9 cellular contexts compared by ENCODE assay signal in genomic region chr12:56931474-56931978, GRCh38. TPM values are rescaled to one million over a fixed set of nuclear protein-coding genes. Genes with fewer than 3 reads are reported as not detected.
A peak's percentile ranks its signal among the peaks of the same experiment; 100 is the strongest.
DNase-seq lines count a peak whose midpoint lies in the region; ATAC-seq and TF ChIP-seq lines count a peak whose summit lies in the region.
"Had no signal": no experiment of that assay in that cellular context is flagged by ENCODE, and none has a peak within 500 bp of the region (broad histone marks: within the 10 kb centered on the region; RNA-seq: fewer than 3 reads in every experiment).

No MANE protein-coding gene starts in this region.

- H3K4me3 Mint-ChIP-seq in GM23338 = no peak overlapping the region
- no peak overlapping the region for H3K4me3 Mint-ChIP-seq in chondrocyte (ENCODE audit: unreplicated experiment)
- H3K4me3 Mint-ChIP-seq in activated T-helper 1 cell treated with anti-CD3 and anti-CD28 coated beads, Interleukin-12 subunit alpha, Interleukin-12 subunit beta, Interleukin-2, Interleukin-4 antibody, amounts not matched to agents 30 ng/mL and 10 ng/mL and 1 ng/mL, durations not matched to agents 14 hours and 24 hours and 36 hours = no peak overlapping the region

- intact Hi-C loops in activated T-helper 1 cell treated with anti-CD3 and anti-CD28 coated beads, Interleukin-12 subunit alpha, Interleukin-12 subunit beta, Interleukin-2, Interleukin-4 antibody, amounts not matched to agents 30 ng/mL and 10 ng/mL and 1 ng/mL, durations not matched to agents 14 hours and 24 hours and 36 hours (cut with micrococcal nuclease) = no loop called here

- peak overlapping the region; percentile 84 for H2AFZ ChIP-seq in GM23338
- H2AFZ ChIP-seq in hepatocyte = peak overlapping the region; percentile 49

- H3K4me2 ChIP-seq in GM23338 (peak overlapping the region; percentile 67), hepatocyte (peak overlapping the region; percentile 63)

- no peaks in the 10 kb centered on the region for H3K27me3 ChIP-seq in GM23338 (ENCODE audit: insufficient read depth)
- H3K27me3 ChIP-seq in hepatocyte = no peaks in the 10 kb centered on the region
- H3K27me3 ChIP-seq: neutrophil had no signal

- ATAC-seq in GM23338 (peak; percentile 59), HG02938 (IDR thresholded peaks at IDR 0.05; ENCODE audit: unreplicated experiment) (no peak), HG03025 (IDR thresholded peaks at IDR 0.05; ENCODE audit: low FRiP score, unreplicated experiment) (no peak)

- TF ChIP-seq CTCF in GM23338 (conservative IDR thresholded peaks at IDR 0.05; ENCODE audit: low read depth in 2 of 2) = no peak
- TF ChIP-seq CTCF in hepatocyte (IDR thresholded peaks at IDR 0.05; ENCODE audit: poor library complexity) = no peak
- TF ChIP-seq CTCF in chondrocyte (IDR thresholded peaks at IDR 0.05) = no peak

- H3K4me3 ChIP-seq in GM23338 (0 out of 2 replicates have a peak overlapping the region, but pooled peaks have one; percentile 10), hepatocyte (no peak overlapping the region)

- H3K4me1 ChIP-seq in GM23338 (ENCODE audit: insufficient read depth) (peaks cover 15% of the 10 kb centered on the region), hepatocyte (ENCODE audit: insufficient read depth) (no peaks in the 10 kb centered on the region)

- H3K9me3 ChIP-seq in hepatocyte (ENCODE audit: low read depth) = no peaks in the 10 kb centered on the region
- H3K9me3 ChIP-seq: neutrophil had no signal

- H3K36me3 Mint-ChIP-seq in GM23338 (ENCODE audit: low read depth) = no peaks in the 10 kb centered on the region
- H3K36me3 Mint-ChIP-seq in chondrocyte (ENCODE audit: low read depth) = no peaks in the 10 kb centered on the region
- H3K36me3 Mint-ChIP-seq in activated T-helper 1 cell treated with anti-CD3 and anti-CD28 coated beads, Interleukin-12 subunit alpha, Interleukin-12 subunit beta, Interleukin-2, Interleukin-4 antibody, amounts not matched to agents 30 ng/mL and 10 ng/mL and 1 ng/mL, durations not matched to agents 14 hours and 24 hours and 36 hours (ENCODE audit: low read depth) = no peaks in the 10 kb centered on the region

- H3K27ac ChIP-seq in GM23338 (ENCODE audit: low read depth) = no peak overlapping the region
- H3K27ac ChIP-seq in hepatocyte = peak overlapping the region; percentile 37
- H3K27ac ChIP-seq: neutrophil had no signal

- H3K27me3 Mint-ChIP-seq in GM23338 (ENCODE audit: insufficient read depth, low read depth, poor library complexity) = peaks cover 3% of the 10 kb centered on the region
- peaks cover 27% of the 10 kb centered on the region for H3K27me3 Mint-ChIP-seq in chondrocyte (ENCODE audit: low read depth)
- H3K27me3 Mint-ChIP-seq in activated T-helper 1 cell treated with anti-CD3 and anti-CD28 coated beads, Interleukin-12 subunit alpha, Interleukin-12 subunit beta, Interleukin-2, Interleukin-4 antibody, amounts not matched to agents 30 ng/mL and 10 ng/mL and 1 ng/mL, durations not matched to agents 14 hours and 24 hours and 36 hours (ENCODE audit: insufficient read depth) = peaks cover 8% of the 10 kb centered on the region

- 43% methylated on average over 1 of the region's 2 CpGs for WGBS in hepatocyte (ENCODE audit: low lambda C conversion rate, missing lambda C conversion rate)

- H3K36me3 ChIP-seq in GM23338 (ENCODE audit: insufficient read depth) = no peaks in the 10 kb centered on the region
- H3K36me3 ChIP-seq in hepatocyte (replicated peaks; ENCODE audit: insufficient read depth, low read depth) = no peaks in the 10 kb centered on the region
- H3K36me3 ChIP-seq: neutrophil had no signal

- H3K9me3 Mint-ChIP-seq in GM23338 (peaks cover 3% of the 10 kb centered on the region; the same call in 2 of the 3 replicates), chondrocyte (ENCODE audit: low read depth) (no peaks in the 10 kb centered on the region)
- H3K9me3 Mint-ChIP-seq in activated T-helper 1 cell treated with anti-CD3 and anti-CD28 coated beads, Interleukin-12 subunit alpha, Interleukin-12 subunit beta, Interleukin-2, Interleukin-4 antibody, amounts not matched to agents 30 ng/mL and 10 ng/mL and 1 ng/mL, durations not matched to agents 14 hours and 24 hours and 36 hours = no peaks in the 10 kb centered on the region

- H3K27ac Mint-ChIP-seq in GM23338 (no peak overlapping the region), chondrocyte (ENCODE audit: unreplicated experiment) (no peak overlapping the region)
- no peak overlapping the region for H3K27ac Mint-ChIP-seq in activated T-helper 1 cell treated with anti-CD3 and anti-CD28 coated beads, Interleukin-12 subunit alpha, Interleukin-12 subunit beta, Interleukin-2, Interleukin-4 antibody, amounts not matched to agents 30 ng/mL and 10 ng/mL and 1 ng/mL, durations not matched to agents 14 hours and 24 hours and 36 hours

- peaks cover 24% of the 10 kb centered on the region for H3K4me1 Mint-ChIP-seq in GM23338
- no peaks in the 10 kb centered on the region for H3K4me1 Mint-ChIP-seq in chondrocyte (ENCODE audit: low read depth)
- H3K4me1 Mint-ChIP-seq in activated T-helper 1 cell treated with anti-CD3 and anti-CD28 coated beads, Interleukin-12 subunit alpha, Interleukin-12 subunit beta, Interleukin-2, Interleukin-4 antibody, amounts not matched to agents 30 ng/mL and 10 ng/mL and 1 ng/mL, durations not matched to agents 14 hours and 24 hours and 36 hours (ENCODE audit: low read depth) = peaks cover 21% of the 10 kb centered on the region

- DNase-seq in A172 (ENCODE audit: low spot score) (peak; percentile 33), GM23338 (ENCODE audit: low spot score) (peak; percentile 69), SKM-1 treated with dmso at 0.1 percent for 144 hours (lab: John Stamatoyannopoulos, UW; ENCODE audit: unreplicated experiment) (peak; percentile 67), hepatocyte (ENCODE audit: low spot score) (peak; percentile 64), chondrocyte (ENCODE audit: low spot score) (no peak)
- DNase-seq in activated T-helper 1 cell treated with anti-CD3 and anti-CD28 coated beads, Interleukin-12 subunit alpha, Interleukin-12 subunit beta, Interleukin-2, Interleukin-4 antibody, amounts not matched to agents 30 ng/mL and 10 ng/mL and 1 ng/mL, durations not matched to agents 14 hours and 24 hours and 36 hours (ENCODE audit: low spot score) = no peak

- H3K9me2 ChIP-seq in GM23338 (ENCODE audit: insufficient read depth) = peaks cover 4% of the 10 kb centered on the region
- H3K9me2 ChIP-seq in hepatocyte (replicated peaks; ENCODE audit: insufficient read depth) = no peaks in the 10 kb centered on the region

- no peaks in the 10 kb centered on the region for H3K79me2 ChIP-seq in GM23338 (replicated peaks; ENCODE audit: insufficient read depth)
- H3K79me2 ChIP-seq in hepatocyte = no peaks in the 10 kb centered on the region

- H4K20me1 ChIP-seq in GM23338 (replicated peaks; ENCODE audit: insufficient read depth) = no peaks in the 10 kb centered on the region
- H4K20me1 ChIP-seq in hepatocyte (ENCODE audit: insufficient read depth, poor library complexity, severe bottlenecking) = no peaks in the 10 kb centered on the region

- H3F3A ChIP-seq in GM23338 (replicated peaks; ENCODE audit: low read depth) = no peaks in the 10 kb centered on the region

TF ChIP-seq in GM23338, 12 proteins besides CTCF, POLR2A, EP300 and RAD21:
- TF ChIP-seq ZNF114 (CRISPR knock-in tag; IDR thresholded peaks at IDR 0.05) = no peak
- TF ChIP-seq EZH2phosphoT487 (IDR thresholded peaks at IDR 0.05; ENCODE audit: unreplicated experiment) = no peak
- TF ChIP-seq ZNF331 (CRISPR knock-in tag; IDR thresholded peaks at IDR 0.05; ENCODE audit: low read depth) = no peak
- no peak for TF ChIP-seq STAT1 (IDR thresholded peaks at IDR 0.05; ENCODE audit: unreplicated experiment)

RNA-seq across cellular contexts. Expression of gene SDR9C7, which starts 2.7 kb away (rescaled TPM):
- 0.12 TPM in 1 of 2 replicates, not detected in the other for total RNA-seq in A172 (2014; rRNA removed; shearing (Covaris generic))
- total RNA-seq in GM23338 (2014; rRNA removed; shearing (Covaris generic)) = not detected in 2 replicates
- polyA plus RNA-seq in GM23338 (2016; fragmentation: Nextera tagmentation; extraction: Ambion mirVana) (0.12 TPM in 1 of 2 replicates, not detected in the other), hepatocyte (not detected in 2 replicates)
- total RNA-seq in hepatocyte (not detected in 2 replicates), chondrocyte (not detected in 3 replicates)
- not detected in 2 replicates for total RNA-seq in activated T-helper 1 cell treated with anti-CD3 and anti-CD28 coated beads, Interleukin-12 subunit alpha, Interleukin-12 subunit beta, Interleukin-2, Interleukin-4 antibody, amounts not matched to agents 30 ng/mL and 10 ng/mL and 1 ng/mL, durations not matched to agents 14 hours and 24 hours and 36 hours

RNA-seq across cellular contexts. Expression of gene RDH16, which starts 25.9 kb away (rescaled TPM):
- not detected in 2 replicates for total RNA-seq in A172 (2014; rRNA removed; shearing (Covaris generic))
- 0.62 and 0.66 TPM in 2 replicates for total RNA-seq in GM23338 (2014; rRNA removed; shearing (Covaris generic))
- polyA plus RNA-seq in GM23338 (2016; fragmentation: Nextera tagmentation; extraction: Ambion mirVana) (0.28 and 0.52 TPM in 2 replicates), hepatocyte (0.58 and 0.64 TPM in 2 replicates)
- total RNA-seq in hepatocyte (1.7 TPM in 2 replicates), chondrocyte (0.10 TPM in 1 of 3 replicates, not detected in the others)
- total RNA-seq in activated T-helper 1 cell treated with anti-CD3 and anti-CD28 coated beads, Interleukin-12 subunit alpha, Interleukin-12 subunit beta, Interleukin-2, Interleukin-4 antibody, amounts not matched to agents 30 ng/mL and 10 ng/mL and 1 ng/mL, durations not matched to agents 14 hours and 24 hours and 36 hours = 0.23 and 0.29 TPM in 2 replicates

Comparison
In these comparisons a context has a peak if more than half of its experiments do, and no peak if none do; other contexts are left out.
1. DNase-seq: peak in A172 (single experiment), GM23338 (single experiment), SKM-1 treated with dmso at 0.1 percent for 144 hours (single experiment) and hepatocyte (single experiment); none in chondrocyte (single experiment) and activated T-helper 1 cell treated with anti-CD3 and anti-CD28 coated beads, Interleukin-12 subunit alpha, Interleukin-12 subunit beta, Interleukin-2, Interleukin-4 antibody, amounts not matched to agents 30 ng/mL and 10 ng/mL and 1 ng/mL, durations not matched to agents 14 hours and 24 hours and 36 hours (single experiment).